17 cellular contexts compared by ENCODE assay signal in genomic region chr11:93477684-93478234, GRCh38.
A peak's percentile ranks its signal among the peaks of the same experiment; 100 is the strongest.
DNase-seq lines count a peak whose midpoint lies in the region; ATAC-seq, FAIRE-seq and TF ChIP-seq lines count a peak whose summit lies in the region.
"Had no signal": no experiment of that assay in that cellular context is flagged by ENCODE, and none has a peak within 500 bp of the region (broad histone marks: within the 10 kb centered on the region; RNA-seq: fewer than 3 reads in every experiment).

No MANE protein-coding gene starts in this region.

- TF ChIP-seq CTCF in IMR-90 (conservative IDR thresholded peaks at IDR 0.05; ENCODE audit: low read depth, low read length) (no peak), brain (conservative IDR thresholded peaks at IDR 0.05) (no peak), omental fat pad (IDR thresholded peaks at IDR 0.05) (no peak)

- H3K36me3 Mint-ChIP-seq in brain, result peaks cover 4% of the 10 kb centered on the region
- H3K36me3 Mint-ChIP-seq: activated naive CD8-positive, alpha-beta T cell; naive B cell had no signal

- H3K4me3 ChIP-seq in IMR-90 (ENCODE audit: insufficient read depth, low read depth, low read length), result no peak overlapping the region
- no peak overlapping the region for H3K4me3 ChIP-seq in small intestine (ENCODE audit: low read depth in 1 of 2, low read length in 2 of 2)
- H3K4me3 ChIP-seq: left lung, PC-9, thyroid gland had no signal

- peak overlapping the region in 4 of 5 experiments; percentile 18 to 66 (median 52) for H3K4me3 Mint-ChIP-seq in brain
- H3K4me3 Mint-ChIP-seq: activated naive CD8-positive, alpha-beta T cell; naive B cell; T-cell had no signal

- no peak overlapping the region for H2BK15ac ChIP-seq in IMR-90 (ENCODE audit: low read depth, low read length)

- H3K27me3 ChIP-seq in IMR-90 (ENCODE audit: control insufficient read depth, insufficient read depth, low read length), result no peaks in the 10 kb centered on the region
- no peaks in the 10 kb centered on the region for H3K27me3 ChIP-seq in small intestine (ENCODE audit: control insufficient read depth in 2 of 2, insufficient read depth in 2 of 2, low read length in 2 of 2)
- H3K27me3 ChIP-seq: left lung, thyroid gland had no signal

- H3K4me2 ChIP-seq in IMR-90 (ENCODE audit: low read depth, low read length), result no peak overlapping the region

- no peak for TF ChIP-seq POLR2A in IMR-90 (IDR thresholded peaks at IDR 0.05; ENCODE audit: low read depth, low read length)

- DNase-seq in ELF-1 (ENCODE audit: low read depth, low spot score) (peak; percentile 61), IMR-90 (peak; percentile 11), lung microvascular endothelial cell (ENCODE audit: low read depth in 2 of 2) (peak; percentile 12 to 54), omental fat pad (ENCODE audit: low spot score) (no peak), small intestine (no peak)
- DNase-seq: left lung; naive B cell; NCI-H2171; PC-9; stimulated activated CD4-positive, alpha-beta T cell treated with anti-CD3 and anti-CD28 coated beads, Interleukin-4, amount 100 ng/mL, for 24 hours; T-cell; thyroid gland had no signal

- no peaks in the 10 kb centered on the region for H3K79me1 ChIP-seq in IMR-90 (ENCODE audit: low read depth in 1 of 2, low read length in 2 of 2)

- H3K56ac ChIP-seq in IMR-90 (ENCODE audit: extremely low read depth, insufficient read depth, low read length), result no peak overlapping the region

- H2AK9ac ChIP-seq in IMR-90 (replicated peaks; ENCODE audit: low read depth, low read length, poor library complexity), result no peak overlapping the region

- no peak for TF ChIP-seq RAD21 in IMR-90 (IDR thresholded peaks at IDR 0.05; ENCODE audit: low read length)

- H4K8ac ChIP-seq in IMR-90 (ENCODE audit: low read depth in 2 of 2, low read length in 2 of 2), result no peak overlapping the region

- in situ Hi-C loops in IMR-90 (cut with MboI; ENCODE audit: low sequenced_read_pairs), result no loop called here

- ATAC-seq in IMR-90 (ENCODE audit: low read depth) (peak; percentile 47), GM21529 (IDR thresholded peaks at IDR 0.05; ENCODE audit: unreplicated experiment) (no peak), HG02884 (IDR thresholded peaks at IDR 0.05; ENCODE audit: unreplicated experiment) (no peak), omental fat pad (ENCODE audit: low FRiP score) (no peak)
- ATAC-seq: left lung, T-cell had no signal

- H3K27ac Mint-ChIP-seq in brain, result peak overlapping the region; percentile 16 to 88 (median 73)
- H3K27ac Mint-ChIP-seq: activated naive CD8-positive, alpha-beta T cell; naive B cell; T-cell had no signal

- H4K91ac ChIP-seq in IMR-90 (ENCODE audit: insufficient read depth, low read depth, low read length), result no peak overlapping the region

- H3K36me3 ChIP-seq in IMR-90 (ENCODE audit: control insufficient read depth, insufficient read depth, low read length), result no peaks in the 10 kb centered on the region
- peaks cover 3 to 8% of the 10 kb centered on the region in 2 donors for H3K36me3 ChIP-seq in small intestine (ENCODE audit: control insufficient read depth in 2 of 2, insufficient read depth in 2 of 2, low read length in 2 of 2)

- CTCF ChIA-PET in IMR-90 (lab: Yijun Ruan, JAX), result no interaction called here

- 84% methylated on average over 4 of the region's 11 CpGs; no CpG with 5 or more reads in 1 of the 2 experiments for WGBS in IMR-90 (ENCODE audit: extremely low coverage in 2 of 2, insufficient read length in 1 of 2), 2 experiments
- WGBS in small intestine, 3 donors, result 79 to 90% (median 89%) methylated on average over 11 of the region's 11 CpGs

- H3K9ac ChIP-seq in IMR-90 (ENCODE audit: low read depth, low read length), result no peak overlapping the region

- intact Hi-C loops in IMR-90 (cut with micrococcal nuclease), result no loop called here

- POLR2A ChIA-PET in IMR-90 (lab: Charles Lee; ENCODE audit: unreplicated experiment), result no interaction called here

- H3K9me3 ChIP-seq in IMR-90 (ENCODE audit: control insufficient read depth, insufficient read depth, low read length), result no peaks in the 10 kb centered on the region; the same call in 1 of the 2 replicates
- H3K9me3 ChIP-seq in small intestine (ENCODE audit: control insufficient read depth, low read depth), result no peaks in the 10 kb centered on the region
- H3K9me3 ChIP-seq: left lung, thyroid gland had no signal

- H3K23ac ChIP-seq in IMR-90 (ENCODE audit: low read depth, low read length), result no peak overlapping the region

- no peak overlapping the region for H3K14ac ChIP-seq in IMR-90 (replicated peaks; ENCODE audit: low read depth, low read length)

- H3K27me3 Mint-ChIP-seq in brain, result peaks cover 3% of the 10 kb centered on the region
- H3K27me3 Mint-ChIP-seq: T-cell had no signal

- H3K18ac ChIP-seq in IMR-90 (ENCODE audit: low read depth, low read length), result no peak overlapping the region

- H2AK5ac ChIP-seq in IMR-90 (ENCODE audit: low read depth, low read length), result no peak overlapping the region

- H2BK5ac ChIP-seq in IMR-90 (ENCODE audit: low read depth, low read length, poor library complexity, severe bottlenecking), result no peak overlapping the region

- BruUV-seq in IMR-90 (replicated peaks; lab: Mats Ljungman, UMichigan), result no TSS peak

- no peaks in the 10 kb centered on the region; the same call in 1 of the 2 replicates for H4K20me1 ChIP-seq in IMR-90 (ENCODE audit: insufficient read depth, low read length)

- dilution Hi-C loops in IMR-90 (cut with HindIII; ENCODE audit: low sequenced_read_pairs, unreplicated experiment), result no loop called here

- H3K27ac ChIP-seq in IMR-90 (ENCODE audit: insufficient read depth, low read length), result no peak overlapping the region
- H3K27ac ChIP-seq in small intestine (ENCODE audit: low read depth in 1 of 2, low read length in 1 of 2), result no peak overlapping the region
- H3K27ac ChIP-seq: epithelial cell of prostate, left lung, PC-9, thyroid gland had no signal

- H2AFZ ChIP-seq in IMR-90 (replicated peaks; ENCODE audit: low read length, poor library complexity), result no peak overlapping the region
- H2AFZ ChIP-seq: PC-9 had no signal

- no peak overlapping the region for H4K5ac ChIP-seq in IMR-90 (ENCODE audit: low read depth, low read length)

- peaks cover 50% of the 10 kb centered on the region for H3K4me1 Mint-ChIP-seq in brain
- H3K4me1 Mint-ChIP-seq: T-cell had no signal

- FAIRE-seq in small intestine (lab: Jason Lieb, UNC), result no peak

- H3K4ac ChIP-seq in IMR-90 (ENCODE audit: low read depth, low read length), result no peak overlapping the region

- peaks cover 0 to 4% (median 2%) of the 10 kb centered on the region in 5 experiments for H3K9me3 Mint-ChIP-seq in brain
- H3K9me3 Mint-ChIP-seq: naive B cell, T-cell had no signal

- H3K9me1 ChIP-seq in IMR-90 (ENCODE audit: insufficient read depth, low read length), result peaks cover 7% of the 10 kb centered on the region; the same call in 1 of the 2 replicates

- no peak overlapping the region for H2BK20ac ChIP-seq in IMR-90 (ENCODE audit: low read depth, low read length)

- no peak overlapping the region for H2BK120ac ChIP-seq in IMR-90 (ENCODE audit: low read depth, low read length)

- H3K4me1 ChIP-seq in IMR-90 (ENCODE audit: control insufficient read depth, insufficient read depth, low read length) (peaks cover 6% of the 10 kb centered on the region), small intestine (ENCODE audit: control insufficient read depth in 2 of 2, insufficient read depth in 1 of 2, low read depth in 1 of 2, low read length in 1 of 2) (no peaks in the 10 kb centered on the region)
- H3K4me1 ChIP-seq: left lung, thyroid gland had no signal

TF ChIP-seq in IMR-90, 13 proteins besides CTCF, POLR2A, EP300 and RAD21:
- TF ChIP-seq USF2 (IDR thresholded peaks at IDR 0.05; ENCODE audit: low read depth, low read length) (no peak), CHD1 (IDR thresholded peaks at IDR 0.05; ENCODE audit: low read depth, low read length) (no peak), CEBPB (IDR thresholded peaks at IDR 0.05; ENCODE audit: low read depth, low read length) (no peak), FOS (IDR thresholded peaks at IDR 0.05; ENCODE audit: low read depth, low read length) (no peak), MAZ (IDR thresholded peaks at IDR 0.05; ENCODE audit: borderline replicate concordance, low read depth, low read length) (no peak), SMC3 (IDR thresholded peaks at IDR 0.05; ENCODE audit: low read depth, low read length) (no peak), RCOR1 (IDR thresholded peaks at IDR 0.05; ENCODE audit: insufficient replicate concordance, low read length) (no peak), BHLHE40 (IDR thresholded peaks at IDR 0.05; ENCODE audit: low read depth, low read length) (no peak), MAFK (IDR thresholded peaks at IDR 0.05; ENCODE audit: low read depth, low read length) (no peak), RFX5 (IDR thresholded peaks at IDR 0.05; ENCODE audit: low read depth, low read length) (no peak), MXI1 (IDR thresholded peaks at IDR 0.05; ENCODE audit: borderline replicate concordance, low read depth, low read length) (no peak)

Comparison
In these comparisons a context has a peak if more than half of its experiments do, and no peak if none do; other contexts are left out.
1. DNase-seq: peak in ELF-1 (single experiment), IMR-90 (single experiment) and lung microvascular endothelial cell (2 of 2); none in omental fat pad (single experiment) and small intestine (single experiment).